Comparison of ENCODE assay signal across 27 cellular contexts in genomic region chr4:54056360-54056759, GRCh38. TPM values are rescaled to one million over a fixed set of nuclear protein-coding genes. Genes with fewer than 3 reads are reported as not detected.
DNase-seq lines count a peak whose midpoint lies in the region; ATAC-seq lines count a peak whose summit lies in the region.
"Had no signal": no experiment of that assay in that cellular context is flagged by ENCODE, and none has a peak within 500 bp of the region (broad histone marks: within the 10 kb centered on the region; RNA-seq: fewer than 3 reads in every experiment).

No MANE protein-coding gene starts in this region.

- H3K27me3 ChIP-seq in BLaER1 treated with 17β-estradiol and CSF1 and Interleukin-3, amounts not matched to agents 10 nM and 100 nM = no peaks in the 10 kb centered on the region
- no peaks in the 10 kb centered on the region for H3K27me3 ChIP-seq in CD8-positive, alpha-beta memory T cell (ENCODE audit: insufficient read depth, low read length, poor library complexity, severe bottlenecking)
- H3K27me3 ChIP-seq: neutrophil, upper lobe of left lung had no signal

- H3K4me1 ChIP-seq in BLaER1 treated with 17β-estradiol and CSF1 and Interleukin-3, amounts not matched to agents 10 nM and 100 nM = peaks cover 21 to 81% (median 50%) of the 10 kb centered on the region in 10 experiments
- peaks cover 58% of the 10 kb centered on the region for H3K4me1 ChIP-seq in CD8-positive, alpha-beta memory T cell (ENCODE audit: insufficient read depth, low read length)
- H3K4me1 ChIP-seq: prostate gland had no signal

- peak overlapping the region; percentile 16 to 98 (median 49); a peak in 19 of 22 replicates for H3K4me2 ChIP-seq in BLaER1 treated with 17β-estradiol and CSF1 and Interleukin-3, amounts not matched to agents 10 nM and 100 nM
- H3K4me2 ChIP-seq: SK-N-SH had no signal

- H3K4me1 Mint-ChIP-seq in CD8-positive, alpha-beta memory T cell = peaks cover 74 to 90% (median 87%) of the 10 kb centered on the region in 3 donors
- H3K4me1 Mint-ChIP-seq in T-helper 17 cell = peaks cover 52% of the 10 kb centered on the region
- H3K4me1 Mint-ChIP-seq in immature natural killer cell = peaks cover 70 to 86% of the 10 kb centered on the region in 2 donors

- no peaks in the 10 kb centered on the region for H3K9me3 Mint-ChIP-seq in CD8-positive, alpha-beta memory T cell
- no peaks in the 10 kb centered on the region for H3K9me3 Mint-ChIP-seq in immature natural killer cell
- H3K9me3 Mint-ChIP-seq: brain, H9 had no signal

- H3K36me3 Mint-ChIP-seq in CD8-positive, alpha-beta memory T cell = peaks cover 0 to 16% (median 13%) of the 10 kb centered on the region in 3 donors
- H3K36me3 Mint-ChIP-seq in T-helper 17 cell (ENCODE audit: low read depth) (peaks cover 12% of the 10 kb centered on the region), immature natural killer cell (no peaks in the 10 kb centered on the region)

- ATAC-seq in T-helper 17 cell (peak; percentile 57), GM21528 (IDR thresholded peaks at IDR 0.05; ENCODE audit: low FRiP score, unreplicated experiment) (no peak)

- H3K4me3 ChIP-seq in BLaER1 treated with 17β-estradiol and CSF1 and Interleukin-3, amounts not matched to agents 10 nM and 100 nM = no peak overlapping the region
- H3K4me3 ChIP-seq in CD8-positive, alpha-beta memory T cell (ENCODE audit: low read length) = no peak overlapping the region
- H3K4me3 ChIP-seq: prostate gland, upper lobe of left lung had no signal

- peaks cover 70 to 100% (median 93%) of the 10 kb centered on the region in 11 experiments for H4K20me1 ChIP-seq in BLaER1 treated with 17β-estradiol and CSF1 and Interleukin-3, amounts not matched to agents 10 nM and 100 nM

- peak in 1 of 5 donors; percentile 50 for DNase-seq in CD8-positive, alpha-beta memory T cell
- DNase-seq in T-helper 17 cell (no peak), immature natural killer cell (no peak), DMS 273 (lab: John Stamatoyannopoulos, UW; ENCODE audit: unreplicated experiment) (no peak), MV-4-11 (lab: John Stamatoyannopoulos, UW) (no peak), NCI-H2081 treated with DMSO at 0.1 percent for 48 hours (lab: John Stamatoyannopoulos, UW) (no peak)
- DNase-seq: activated CD4-positive, CD25-positive, alpha-beta regulatory T cell; DMS79 treated with DMSO at 0.1 percent for 48 hours; effector CD8-positive, alpha-beta T cell; erythroblast; H9; head of caudate nucleus; NCI-H1092; NCI-H187; NCI-H69; SK-N-SH; stimulated activated CD4-positive, alpha-beta T cell treated with anti-CD3 and anti-CD28 coated beads, Interleukin-15, amount 100 ng/mL, for 24 hours; upper lobe of left lung had no signal

- no peak overlapping the region for H3K9ac ChIP-seq in BLaER1 treated with 17β-estradiol and CSF1 and Interleukin-3, amounts not matched to agents 10 nM and 100 nM
- H3K9ac ChIP-seq: SK-N-SH had no signal

- peaks cover 0 to 26% (median 13%) of the 10 kb centered on the region in 11 experiments; a peak in 12 of 22 replicates for H3K36me3 ChIP-seq in BLaER1 treated with 17β-estradiol and CSF1 and Interleukin-3, amounts not matched to agents 10 nM and 100 nM
- H3K36me3 ChIP-seq in CD8-positive, alpha-beta memory T cell (ENCODE audit: insufficient read depth, low read length) = no peaks in the 10 kb centered on the region
- H3K36me3 ChIP-seq: neutrophil, prostate gland, upper lobe of left lung had no signal

- H3K9me3 ChIP-seq in BLaER1 treated with 17β-estradiol and CSF1 and Interleukin-3, amounts not matched to agents 10 nM and 100 nM (replicated peaks in 1 of 11) = no peaks in the 10 kb centered on the region
- no peaks in the 10 kb centered on the region for H3K9me3 ChIP-seq in CD8-positive, alpha-beta memory T cell (ENCODE audit: low read length)
- H3K9me3 ChIP-seq in T-helper 17 cell (ENCODE audit: control insufficient read depth, low read length, poor library complexity, severe bottlenecking) = no peaks in the 10 kb centered on the region
- H3K9me3 ChIP-seq: neutrophil, prostate gland, SK-N-SH, upper lobe of left lung had no signal

- H3K27ac Mint-ChIP-seq in CD8-positive, alpha-beta memory T cell = peak overlapping the region in 4 of 8 donors; percentile 6 to 21 (median 14)
- H3K27ac Mint-ChIP-seq in T-helper 17 cell = no peak overlapping the region
- H3K27ac Mint-ChIP-seq in immature natural killer cell = peak overlapping the region in 5 of 6 donors; percentile 29 to 84 (median 62)
- H3K27ac Mint-ChIP-seq: brain, H9 had no signal

- no peak overlapping the region for H3K27ac ChIP-seq in BLaER1 treated with 17β-estradiol and CSF1 and Interleukin-3, amounts not matched to agents 10 nM and 100 nM
- no peak overlapping the region for H3K27ac ChIP-seq in CD8-positive, alpha-beta memory T cell (ENCODE audit: low read depth, low read length)
- H3K27ac ChIP-seq: HL-60, neutrophil, prostate gland, upper lobe of left lung had no signal

- CTCF ChIA-PET in CD8-positive, alpha-beta memory T cell (lab: Charles Lee) = interaction anchor here (1.2 kb wide), 2 partner anchors 13 to 29 kb away, joined by 3 to 4 read pairs; no protein-coding TSS in a partner anchor

- H3K27me3 Mint-ChIP-seq in CD8-positive, alpha-beta memory T cell = no peaks in the 10 kb centered on the region
- H3K27me3 Mint-ChIP-seq in T-helper 17 cell (no peaks in the 10 kb centered on the region), immature natural killer cell (ENCODE audit: low read depth in 3 of 3) (peaks cover 0 to 4% (median 0%) of the 10 kb centered on the region in 3 donors)
- H3K27me3 Mint-ChIP-seq: brain had no signal

- POLR2A ChIA-PET in CD8-positive, alpha-beta memory T cell (lab: Charles Lee) = no interaction called here

- H3K4me3 Mint-ChIP-seq in CD8-positive, alpha-beta memory T cell = peak overlapping the region; percentile 13 to 80 (median 54)
- peak overlapping the region; percentile 62 for H3K4me3 Mint-ChIP-seq in T-helper 17 cell
- peak overlapping the region; percentile 12 to 85 (median 55) for H3K4me3 Mint-ChIP-seq in immature natural killer cell
- H3K4me3 Mint-ChIP-seq: H9 had no signal

RNA-seq across cellular contexts. Expression of gene CHIC2, which starts 8.0 kb away (rescaled TPM):
- 10 to 100 TPM; 25.0 to 27.9 TPM for total RNA-seq in CD8-positive, alpha-beta memory T cell
- 57.3 TPM for polyA plus RNA-seq in CD8-positive, alpha-beta memory T cell
- 10 to 100 TPM; 43.0 to 70.1 TPM for total RNA-seq in T-helper 17 cell
- 10 to 100 TPM; 77.8 to 97.0 (median 88.5) TPM for polyA plus RNA-seq in immature natural killer cell

RNA-seq across cellular contexts. Expression of gene GSX2, which starts 43.6 kb away (rescaled TPM):
- not detected for total RNA-seq in CD8-positive, alpha-beta memory T cell
- not detected for polyA plus RNA-seq in CD8-positive, alpha-beta memory T cell
- total RNA-seq in T-helper 17 cell = not detected
- not detected for polyA plus RNA-seq in immature natural killer cell
- total RNA-seq: fibroblast of villous mesenchyme, H9, lung microvascular endothelial cell, prostate gland, upper lobe of left lung had no signal
- polyA plus RNA-seq: adipose tissue had no signal
